In the genomic region with DNA sequence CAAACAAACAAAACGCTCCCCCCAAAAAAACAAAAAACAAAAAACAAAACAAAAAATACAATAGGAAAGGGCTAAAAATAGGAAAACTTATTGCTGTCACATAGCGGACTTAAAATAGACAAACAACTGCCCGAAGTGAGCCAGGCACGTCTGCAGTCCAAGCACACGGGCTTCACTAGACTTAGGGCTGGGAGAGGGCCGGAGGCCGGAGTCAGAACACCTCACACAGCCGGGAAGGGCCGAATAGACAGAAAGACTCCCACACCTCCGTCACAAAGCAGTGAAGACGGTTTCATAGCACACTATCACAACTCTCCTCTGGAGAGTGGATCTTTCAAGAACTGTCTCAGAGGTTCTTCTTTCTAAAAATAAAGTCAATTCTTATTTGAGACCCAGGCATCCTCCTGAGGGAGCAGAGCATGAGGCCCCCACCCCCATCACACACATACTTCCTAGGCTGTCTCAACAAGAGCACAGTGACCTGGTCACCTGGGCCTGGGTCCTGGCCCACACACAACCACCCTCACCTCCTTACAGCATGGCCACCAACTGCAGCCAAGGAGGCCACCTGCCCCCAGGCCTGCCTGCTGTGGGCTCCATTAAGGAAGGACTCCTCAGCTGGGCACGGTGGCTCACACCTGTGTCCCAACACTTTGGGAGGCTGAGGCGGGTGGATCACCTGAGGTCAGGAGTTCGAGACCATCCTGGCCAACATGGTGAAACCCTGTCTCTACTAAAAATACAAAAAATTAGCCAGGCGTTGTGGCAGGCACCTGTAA, we compare ENCODE assay signal across 17 cellular contexts. TPM values are rescaled to one million over a fixed set of nuclear protein-coding genes. Genes with fewer than 3 reads are reported as not detected.
DNase-seq lines count a peak whose midpoint lies in the region; ATAC-seq and TF ChIP-seq lines count a peak whose summit lies in the region.
"Had no signal": no experiment of that assay in that cellular context is flagged by ENCODE, and none has a peak within 500 bp of the region (broad histone marks: within the 10 kb centered on the region; RNA-seq: fewer than 3 reads in every experiment).

No MANE protein-coding gene starts in this region.

- H3K4me3 Mint-ChIP-seq in activated T-cell treated with anti-CD3 and anti-CD28 coated beads, Interleukin-2, amount 50 U/mL, for 72 hours = no peak overlapping the region
- H3K4me3 Mint-ChIP-seq in neural progenitor cell (peak overlapping the region; percentile 3), CD14-positive monocyte (no peak overlapping the region)
- H3K4me3 Mint-ChIP-seq: activated naive CD4-positive, alpha-beta T cell treated with anti-CD3 and anti-CD28 coated beads, Interleukin-2, amount 10 ng/mL, durations not matched to agents 7 days and 5 days had no signal

- H3F3A ChIP-seq in neural progenitor cell (ENCODE audit: low read depth) = peaks cover 25% of the 10 kb centered on the region

- peaks cover 31% of the 10 kb centered on the region for H3K4me1 Mint-ChIP-seq in activated T-cell treated with anti-CD3 and anti-CD28 coated beads, Interleukin-2, amount 50 U/mL, for 72 hours (ENCODE audit: low read depth)
- H3K4me1 Mint-ChIP-seq in neural progenitor cell = peaks cover 32% of the 10 kb centered on the region
- peaks cover 10% of the 10 kb centered on the region for H3K4me1 Mint-ChIP-seq in CD14-positive monocyte

- no peak overlapping the region for H3K4me2 ChIP-seq in neural progenitor cell
- H3K4me2 ChIP-seq: hepatocyte had no signal

- no peaks in the 10 kb centered on the region for H3K9me3 Mint-ChIP-seq in activated T-cell treated with anti-CD3 and anti-CD28 coated beads, Interleukin-2, amount 50 U/mL, for 72 hours
- peaks cover 2% of the 10 kb centered on the region for H3K9me3 Mint-ChIP-seq in neural progenitor cell
- H3K9me3 Mint-ChIP-seq in CD14-positive monocyte = no peaks in the 10 kb centered on the region
- H3K9me3 Mint-ChIP-seq: activated naive CD4-positive, alpha-beta T cell treated with anti-CD3 and anti-CD28 coated beads, Interleukin-2, amount 10 ng/mL, durations not matched to agents 7 days and 5 days had no signal

- H3K27ac Mint-ChIP-seq in activated T-cell treated with anti-CD3 and anti-CD28 coated beads, Interleukin-2, amount 50 U/mL, for 72 hours = peak overlapping the region; percentile 72
- peak overlapping the region; percentile 8 for H3K27ac Mint-ChIP-seq in neural progenitor cell
- H3K27ac Mint-ChIP-seq in CD14-positive monocyte = no peak overlapping the region

- H3K79me2 ChIP-seq in neural progenitor cell (ENCODE audit: low read depth) = peaks cover 40% of the 10 kb centered on the region

- no peaks in the 10 kb centered on the region for H3K27me3 Mint-ChIP-seq in activated T-cell treated with anti-CD3 and anti-CD28 coated beads, Interleukin-2, amount 50 U/mL, for 72 hours (ENCODE audit: low read depth)
- H3K27me3 Mint-ChIP-seq in neural progenitor cell (ENCODE audit: insufficient read depth, low read depth) = peaks cover 3% of the 10 kb centered on the region
- peaks cover 0 to 1% (median 0%) of the 10 kb centered on the region in 3 donors for H3K27me3 Mint-ChIP-seq in CD14-positive monocyte (ENCODE audit: low read depth in 3 of 3)
- H3K27me3 Mint-ChIP-seq: activated naive CD4-positive, alpha-beta T cell treated with anti-CD3 and anti-CD28 coated beads, Interleukin-2, amount 10 ng/mL, durations not matched to agents 7 days and 5 days had no signal

- H3K4me3 ChIP-seq in heart left ventricle = no peak overlapping the region
- no peak overlapping the region for H3K4me3 ChIP-seq in neural progenitor cell
- H3K4me3 ChIP-seq in MG63 = no peak overlapping the region
- H3K4me3 ChIP-seq: hepatocyte, upper lobe of right lung had no signal

- no peak for ATAC-seq in activated T-cell treated with anti-CD3 and anti-CD28 coated beads, Interleukin-2, amount 50 U/mL, for 72 hours (replicated peaks in 1 of 2)
- peak in 2 of 4 donors; percentile 22 to 28 for ATAC-seq in heart left ventricle
- ATAC-seq in GM18868 (IDR thresholded peaks at IDR 0.05; ENCODE audit: unreplicated experiment) = no peak
- ATAC-seq: upper lobe of right lung had no signal

- intact Hi-C loops in heart left ventricle (cut with DNase I) (loop anchor here in 1 of 10 donors (10.0 kb wide), 1 partner anchor 1029 kb away; no protein-coding TSS in a partner anchor), CD14-positive monocyte (cut with micrococcal nuclease) (no loop called here)

- H3K4me1 ChIP-seq in heart left ventricle (peaks cover 3 to 98% (median 60%) of the 10 kb centered on the region in 12 donors), neural progenitor cell (peaks cover 3% of the 10 kb centered on the region)

- H2AFZ ChIP-seq in neural progenitor cell (replicated peaks) = no peak overlapping the region
- H2AFZ ChIP-seq: hepatocyte had no signal

- H3K9me3 ChIP-seq in heart left ventricle (no peaks in the 10 kb centered on the region), neural progenitor cell (ENCODE audit: low read depth) (no peaks in the 10 kb centered on the region), MG63 (no peaks in the 10 kb centered on the region)
- H3K9me3 ChIP-seq: upper lobe of right lung had no signal

- H3K36me3 ChIP-seq in heart left ventricle (peaks cover 0 to 44% (median 28%) of the 10 kb centered on the region in 9 donors), neural progenitor cell (peaks cover 8% of the 10 kb centered on the region), MG63 (peaks cover 28% of the 10 kb centered on the region)

- H4K20me1 ChIP-seq in neural progenitor cell (ENCODE audit: low read depth) = peaks cover 23% of the 10 kb centered on the region

- no peaks in the 10 kb centered on the region for H3K27me3 ChIP-seq in heart left ventricle
- no peaks in the 10 kb centered on the region for H3K27me3 ChIP-seq in neural progenitor cell
- H3K27me3 ChIP-seq in MG63 = no peaks in the 10 kb centered on the region
- H3K27me3 ChIP-seq: hepatocyte, upper lobe of right lung had no signal

- WGBS in heart left ventricle, 4 donors = 56 to 68% (median 62%) methylated on average over 15 of the region's 15 CpGs

- H3K9ac ChIP-seq in neural progenitor cell = no peak overlapping the region

- TF ChIP-seq CTCF in heart left ventricle (IDR thresholded peaks at IDR 0.05) (no peak), neural progenitor cell (IDR thresholded peaks at IDR 0.05) (no peak), CD14-positive monocyte (IDR thresholded peaks at IDR 0.05) (no peak)

- DNase-seq in activated T-cell treated with anti-CD3 and anti-CD28 coated beads, Interleukin-2, amount 50 U/mL, for 72 hours = no peak
- no peak for DNase-seq in activated T-cell treated with anti-CD3 and anti-CD28 coated beads, Interleukin-2, amount 50 U/mL, for 48 hours
- DNase-seq in heart left ventricle = peak in 3 of 5 donors; percentile 18 to 35 (median 28)
- no peak for DNase-seq in neural progenitor cell (ENCODE audit: low spot score)
- DNase-seq in CD14-positive monocyte (ENCODE audit: low spot score) = no peak
- no peak for DNase-seq in stimulated activated CD4-positive, alpha-beta T cell treated with anti-CD3 and anti-CD28 coated beads, Interleukin-4, amount 100 ng/mL, for 4 hours
- DNase-seq in MG63 = no peak
- DNase-seq: activated naive CD4-positive, alpha-beta T cell treated with anti-CD3 and anti-CD28 coated beads, Interleukin-2, amount 10 ng/mL, durations not matched to agents 7 days and 5 days; Karpas-422; NCI-H1092; NCI-H2081; NCI-H524; RPMI8226; stimulated activated naive CD4-positive, alpha-beta T cell; upper lobe of right lung had no signal

- peaks cover 1 to 7% of the 10 kb centered on the region in 2 donors for H3K36me3 Mint-ChIP-seq in activated T-cell treated with anti-CD3 and anti-CD28 coated beads, Interleukin-2, amount 50 U/mL, for 72 hours (ENCODE audit: insufficient read depth in 2 of 2)
- H3K36me3 Mint-ChIP-seq in neural progenitor cell (peaks cover 17% of the 10 kb centered on the region), CD14-positive monocyte (peaks cover 33 to 40% of the 10 kb centered on the region in 2 donors)

- peak overlapping the region; percentile 16 to 98 (median 91) for H3K27ac ChIP-seq in heart left ventricle
- H3K27ac ChIP-seq in neural progenitor cell = no peak overlapping the region
- H3K27ac ChIP-seq: hepatocyte, upper lobe of right lung had no signal

- TF ChIP-seq POLR2A in heart left ventricle (IDR thresholded peaks at IDR 0.05) = no peak

RNA-seq across cellular contexts. Expression of a gene that starts 6.7 kb away (rescaled TPM):
- total RNA-seq in activated T-cell treated with anti-CD3 and anti-CD28 coated beads, Interleukin-2, amount 50 U/mL, for 72 hours = 10 to 100 TPM; 29.3 TPM
- total RNA-seq in heart left ventricle = 10 to 100 TPM; 15.0 to 22.8 (median 17.0) TPM
- polyA plus RNA-seq in heart left ventricle = 10 to 100 TPM in 1 of 2 donors, 1 to 10 TPM in 1; 4.8 to 19.1 TPM
- total RNA-seq in neural progenitor cell (ENCODE audit: low replicate concordance) = 19.4 and 59.9 TPM in 2 replicates
- 10 to 100 TPM; 30.1 to 33.1 TPM for polyA plus RNA-seq in CD14-positive monocyte
- total RNA-seq in MG63 (2014; rRNA removed; shearing (Covaris generic); ENCODE audit: low replicate concordance) = 5.4 and 8.2 TPM in 2 replicates

RNA-seq across cellular contexts. Expression of a gene that starts 7.0 kb away (rescaled TPM):
- total RNA-seq in activated T-cell treated with anti-CD3 and anti-CD28 coated beads, Interleukin-2, amount 50 U/mL, for 72 hours = 10 to 100 TPM; 40.0 to 47.8 TPM
- total RNA-seq in heart left ventricle = 10 to 100 TPM; 30.6 to 66.5 (median 41.9) TPM
- 100 to 1,000 TPM in 1 of 2 donors, 10 to 100 TPM in 1; 47.5 to 109 TPM for polyA plus RNA-seq in heart left ventricle
- 38.6 and 72.3 TPM in 2 replicates for total RNA-seq in neural progenitor cell (ENCODE audit: low replicate concordance)
- polyA plus RNA-seq in CD14-positive monocyte = 10 to 100 TPM; 52.3 to 58.1 TPM
- 18.4 and 38.9 TPM in 2 replicates for total RNA-seq in MG63 (2014; rRNA removed; shearing (Covaris generic); ENCODE audit: low replicate concordance)

RNA-seq across cellular contexts. Expression of a gene that starts 26.8 kb away (rescaled TPM):
- total RNA-seq in activated T-cell treated with anti-CD3 and anti-CD28 coated beads, Interleukin-2, amount 50 U/mL, for 72 hours = 1 to 10 TPM; 6.3 to 8.4 TPM
- total RNA-seq in heart left ventricle (1 to 10 TPM; 3.2 to 7.1 (median 5.1) TPM), neural progenitor cell (ENCODE audit: low replicate concordance) (1.2 and 5.6 TPM in 2 replicates)
- polyA plus RNA-seq in heart left ventricle (10 to 100 TPM in 1 of 2 donors, 1 to 10 TPM in 1; 5.8 to 15.9 TPM), CD14-positive monocyte (1 to 10 TPM; 2.7 to 3.4 TPM)
- 29.0 and 43.2 TPM in 2 replicates for total RNA-seq in MG63 (2014; rRNA removed; shearing (Covaris generic); ENCODE audit: low replicate concordance)

RNA-seq across cellular contexts. Expression of a gene that starts 33.1 kb away (rescaled TPM):
- total RNA-seq in activated T-cell treated with anti-CD3 and anti-CD28 coated beads, Interleukin-2, amount 50 U/mL, for 72 hours = 1 to 10 TPM; 7.0 to 9.5 TPM
- 1,000 to 10,000 TPM in 2 of 9 donors, 100 to 1,000 TPM in 7; 203 to 1,105 (median 462) TPM for total RNA-seq in heart left ventricle
- 1,000 to 10,000 TPM in 1 of 2 donors, 100 to 1,000 TPM in 1; 529 to 1,103 TPM for polyA plus RNA-seq in heart left ventricle
- 54.2 and 173 TPM in 2 replicates for total RNA-seq in neural progenitor cell (ENCODE audit: low replicate concordance)
- 1 to 10 TPM in 1 of 2 donors, under 1 TPM in 1; 0.76 to 2.7 TPM for polyA plus RNA-seq in CD14-positive monocyte
- 34.9 and 45.2 TPM in 2 replicates for total RNA-seq in MG63 (2014; rRNA removed; shearing (Covaris generic); ENCODE audit: low replicate concordance)

Comparison
In these comparisons a context has a peak if more than half of its experiments do, and no peak if none do; other contexts are left out.
1. DNase-seq: peak in heart left ventricle (3 of 5); none in activated T-cell treated with anti-CD3 and anti-CD28 coated beads, Interleukin-2, amount 50 U/mL, for 72 hours (0 of 2), activated T-cell treated with anti-CD3 and anti-CD28 coated beads, Interleukin-2, amount 50 U/mL, for 48 hours (0 of 2), neural progenitor cell (single experiment), CD14-positive monocyte (single experiment), stimulated activated CD4-positive, alpha-beta T cell treated with anti-CD3 and anti-CD28 coated beads, Interleukin-4, amount 100 ng/mL, for 4 hours (0 of 2) and MG63 (single experiment).
2. H3K27ac Mint-ChIP-seq: peak in activated T-cell treated with anti-CD3 and anti-CD28 coated beads, Interleukin-2, amount 50 U/mL, for 72 hours (single experiment) and neural progenitor cell (single experiment); none in CD14-positive monocyte (0 of 7).